Comparison of ENCODE assay signal across 11 cellular contexts in the genomic region with DNA sequence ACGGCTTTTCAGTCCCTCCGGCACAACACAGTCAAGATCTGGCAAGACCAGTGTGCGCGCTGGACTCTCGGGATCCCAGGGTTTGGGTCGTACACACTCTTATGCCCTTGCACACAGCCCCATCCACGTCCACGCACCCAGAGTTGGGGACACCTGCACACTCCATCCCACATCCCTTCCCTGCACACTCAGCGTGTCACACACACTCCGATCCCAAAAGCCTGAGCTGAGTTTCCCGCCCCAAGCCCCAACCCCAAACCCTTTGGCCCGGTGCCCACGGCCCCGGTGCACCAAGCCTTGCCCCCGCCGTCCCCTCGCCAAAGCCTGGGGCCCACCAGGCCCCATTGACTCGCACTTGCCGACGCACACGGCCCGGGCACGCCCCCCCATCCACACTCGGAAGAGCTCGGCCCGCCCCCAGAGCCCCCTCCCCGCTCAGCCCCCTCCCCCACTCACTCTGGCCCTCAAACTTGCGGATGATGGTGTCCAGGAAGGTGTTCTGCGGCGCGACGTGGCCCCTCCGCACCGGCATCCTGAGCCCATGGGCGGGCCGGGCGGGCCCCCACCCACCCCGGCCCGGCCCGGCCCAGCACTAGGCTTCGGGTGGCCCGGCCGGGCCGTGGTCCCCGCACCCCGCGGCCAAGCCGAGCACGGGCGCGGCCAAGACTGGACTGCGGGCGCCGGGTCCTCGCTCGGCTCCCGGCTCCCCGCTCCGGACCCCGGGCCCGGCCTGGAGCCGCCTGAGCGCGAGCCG. TPM values are rescaled to one million over a fixed set of nuclear protein-coding genes. Genes with fewer than 3 reads are reported as not detected.
A peak's percentile ranks its signal among the peaks of the same experiment; 100 is the strongest.
DNase-seq lines count a peak whose midpoint lies in the region; TF ChIP-seq lines count a peak whose summit lies in the region.
"Had no signal": no experiment of that assay in that cellular context is flagged by ENCODE, and none has a peak within 500 bp of the region (broad histone marks: within the 10 kb centered on the region; RNA-seq: fewer than 3 reads in every experiment).

No MANE protein-coding gene starts in this region.

- peak overlapping the region; percentile 80 for H2AFZ ChIP-seq in neuronal stem cell (ENCODE audit: low read length)

- H3K4me3 ChIP-seq in LNCaP clone FGC (ENCODE audit: low read depth, low read length) (peak overlapping the region; percentile 30), ectodermal cell (ENCODE audit: insufficient read depth, low read depth, low read length) (peak overlapping the region; percentile 39), neuronal stem cell (ENCODE audit: low read length in 2 of 2) (peak overlapping the region; percentile 69 to 77)

- H3K23ac ChIP-seq in neuronal stem cell (ENCODE audit: low read depth, low read length, poor library complexity): peak overlapping the region; percentile 89

- H3K9me3 ChIP-seq in ectodermal cell (ENCODE audit: control insufficient read depth, low read length): no peaks in the 10 kb centered on the region
- no peaks in the 10 kb centered on the region for H3K9me3 ChIP-seq in neuronal stem cell (replicated peaks in 1 of 2; ENCODE audit: control insufficient read depth in 2 of 2, insufficient read depth in 1 of 2, low read depth in 1 of 2, low read length in 2 of 2)
- H3K9me3 ChIP-seq: neutrophil had no signal

- TF ChIP-seq CTCF in LNCaP clone FGC (IDR thresholded peaks at IDR 0.05; ENCODE audit: control insufficient read depth, extremely low read depth, insufficient read depth) (no peak), GM10266 (IDR thresholded peaks at IDR 0.05; ENCODE audit: control insufficient read depth, insufficient read depth, low read depth, missing control alignments) (no peak)

- no peak overlapping the region for H2BK5ac ChIP-seq in neuronal stem cell (ENCODE audit: low read length)

- peak overlapping the region; percentile 13 for H2BK15ac ChIP-seq in neuronal stem cell (ENCODE audit: low read length)

- H3K9ac ChIP-seq in neuronal stem cell (ENCODE audit: low read depth, low read length, poor library complexity): peak overlapping the region; percentile 87

- no peak overlapping the region for H4K91ac ChIP-seq in neuronal stem cell (ENCODE audit: low read depth, low read length, poor library complexity)

- H4K8ac ChIP-seq in neuronal stem cell (ENCODE audit: low read depth, low read length): no peak overlapping the region

- H2BK120ac ChIP-seq in neuronal stem cell (ENCODE audit: low read depth, low read length): no peak overlapping the region

- peak overlapping the region; percentile 66 for H3K4me2 ChIP-seq in neuronal stem cell (ENCODE audit: insufficient read depth, low read length, poor library complexity, severe bottlenecking)

- H3K14ac ChIP-seq in neuronal stem cell (ENCODE audit: low read length): peak overlapping the region; percentile 47

- no peak overlapping the region for H3K27ac ChIP-seq in ectodermal cell (ENCODE audit: insufficient read depth, low read depth, low read length, poor library complexity, severe bottlenecking)
- H3K27ac ChIP-seq in neuronal stem cell (replicated peaks; ENCODE audit: low read length): no peak overlapping the region
- H3K27ac ChIP-seq: HL-60, neutrophil had no signal

- H3K36me3 ChIP-seq in ectodermal cell (ENCODE audit: control insufficient read depth, insufficient read depth, low read length) (no peaks in the 10 kb centered on the region), neuronal stem cell (replicated peaks in 1 of 2; ENCODE audit: control insufficient read depth in 2 of 2, insufficient read depth in 2 of 2, low read length in 2 of 2) (no peaks in the 10 kb centered on the region)
- H3K36me3 ChIP-seq: neutrophil had no signal

- H3K4me1 ChIP-seq in ectodermal cell (ENCODE audit: control insufficient read depth, insufficient read depth, low read length) (peaks cover 44% of the 10 kb centered on the region), neuronal stem cell (ENCODE audit: control insufficient read depth in 2 of 2, insufficient read depth in 1 of 2, low read depth in 1 of 2, low read length in 2 of 2) (peaks cover 32 to 36% of the 10 kb centered on the region in 2 donors)

- no peak overlapping the region for H3K4ac ChIP-seq in neuronal stem cell (ENCODE audit: low read length)

- H3K79me1 ChIP-seq in neuronal stem cell (ENCODE audit: low read depth, low read length): peaks cover 3% of the 10 kb centered on the region

- WGBS in ectodermal cell, 2 experiments: 3% methylated on average over 62 to 64 of the region's 65 CpGs
- WGBS in neuronal stem cell (ENCODE audit: extremely low coverage in 2 of 2, insufficient read length in 2 of 2, insufficient replicate concordance in 1 of 2), 2 donors: no CpG with 5 or more reads among the region's 65 CpGs

- DNase-seq in DMS 273 (lab: John Stamatoyannopoulos, UW; ENCODE audit: unreplicated experiment): peak; percentile 68
- no peak for DNase-seq in DMS 273 treated with DMSO at 0.1 percent for 48 hours (lab: John Stamatoyannopoulos, UW)
- DNase-seq in LNCaP clone FGC (ENCODE audit: low read depth): no peak
- DNase-seq in neuronal stem cell (ENCODE audit: low spot score): no peak
- no peak for DNase-seq in GM10266 (ENCODE audit: extremely low spot score)
- DNase-seq in effector CD8-positive, alpha-beta T cell (lab: John Stamatoyannopoulos, UW): no peak
- no peak for DNase-seq in GDM1 (lab: John Stamatoyannopoulos, UW)
- DNase-seq: T-helper 9 cell had no signal

- peaks cover 25% of the 10 kb centered on the region for H3K27me3 ChIP-seq in ectodermal cell (ENCODE audit: control insufficient read depth, insufficient read depth, low read length, poor library complexity, severe bottlenecking)
- peaks cover 0 to 37% (median 17%) of the 10 kb centered on the region in 3 experiments for H3K27me3 ChIP-seq in neuronal stem cell (ENCODE audit: control insufficient read depth in 3 of 3, insufficient read depth in 3 of 3, low read depth in 1 of 3, low read length in 3 of 3)

- H3K18ac ChIP-seq in neuronal stem cell (ENCODE audit: low read length): peak overlapping the region; percentile 84

- H2BK12ac ChIP-seq in neuronal stem cell (ENCODE audit: low read length): no peak overlapping the region

- peak overlapping the region; percentile 60 for H2AK5ac ChIP-seq in neuronal stem cell (ENCODE audit: low read depth, low read length)

RNA-seq across cellular contexts. Expression of a gene that starts 0.6 kb away (rescaled TPM):
- 10.7 TPM for polyA plus RNA-seq in ectodermal cell (2013, experiment 1 of 4)
- 11.5 TPM for polyA plus RNA-seq in ectodermal cell (2013, experiment 2 of 4)
- polyA plus RNA-seq in ectodermal cell (2013, experiment 3 of 4): 12.1 TPM
- 13.3 TPM for polyA plus RNA-seq in ectodermal cell (2013, experiment 4 of 4)
- 9.1 TPM for polyA plus RNA-seq in neuronal stem cell (2013, experiment 1 of 2)
- 9.1 TPM for polyA plus RNA-seq in neuronal stem cell (2013, experiment 2 of 2)

RNA-seq across cellular contexts. Expression of a gene that starts 13.3 kb away (rescaled TPM):
- 9.4 TPM for polyA plus RNA-seq in ectodermal cell (2013, experiment 1 of 4)
- 9.1 TPM for polyA plus RNA-seq in ectodermal cell (2013, experiment 2 of 4)
- 12.1 TPM for polyA plus RNA-seq in ectodermal cell (2013, experiment 3 of 4)
- 11.8 TPM for polyA plus RNA-seq in ectodermal cell (2013, experiment 4 of 4)
- polyA plus RNA-seq in neuronal stem cell (2013, experiment 1 of 2): 5.4 TPM
- 5.6 TPM for polyA plus RNA-seq in neuronal stem cell (2013, experiment 2 of 2)

RNA-seq across cellular contexts. Expression of a gene that starts 46.7 kb away (rescaled TPM):
- polyA plus RNA-seq in ectodermal cell (2013, experiment 1 of 4): 4.7 TPM
- polyA plus RNA-seq in ectodermal cell (2013, experiment 2 of 4): 2.9 TPM
- 3.0 TPM for polyA plus RNA-seq in ectodermal cell (2013, experiment 3 of 4)
- 2.6 TPM for polyA plus RNA-seq in ectodermal cell (2013, experiment 4 of 4)
- polyA plus RNA-seq in neuronal stem cell (2013, experiment 1 of 2): 6.3 TPM
- 5.0 TPM for polyA plus RNA-seq in neuronal stem cell (2013, experiment 2 of 2)

RNA-seq across cellular contexts. Expression of a gene that starts 50.7 kb away (rescaled TPM):
- 32.4 TPM for polyA plus RNA-seq in ectodermal cell (2013, experiment 1 of 4)
- polyA plus RNA-seq in ectodermal cell (2013, experiment 2 of 4): 27.1 TPM
- polyA plus RNA-seq in ectodermal cell (2013, experiment 3 of 4): 21.8 TPM
- polyA plus RNA-seq in ectodermal cell (2013, experiment 4 of 4): 24.4 TPM
- 8.6 TPM for polyA plus RNA-seq in neuronal stem cell (2013, experiment 1 of 2)
- 8.5 TPM for polyA plus RNA-seq in neuronal stem cell (2013, experiment 2 of 2)
